ENCODE assay signal across 8 cellular contexts in genomic region chr22:24429411-24430365, GRCh38. TPM values are rescaled to one million over a fixed set of nuclear protein-coding genes. Genes with fewer than 3 reads are reported as not detected.
DNase-seq lines count a peak whose midpoint lies in the region; ATAC-seq and TF ChIP-seq lines count a peak whose summit lies in the region.

No MANE protein-coding gene starts in this region.

- no peaks in the 10 kb centered on the region for H3K9me3 ChIP-seq in right cardiac atrium (ENCODE audit: control insufficient read depth, low read length)

- intact Hi-C loops in right cardiac atrium (cut with DNase I) = loop anchor here in 3 of 4 donors (5.0 to 10.0 kb wide), 4 partner anchors 45 to 88 kb away; no protein-coding TSS in a partner anchor

- peaks cover 95% of the 10 kb centered on the region for H3K4me1 Mint-ChIP-seq in stimulated activated memory B cell treated with anti-CD40 and anti-IgM and Interleukin-4, amounts not matched to agents 10 μg/mL and 1 μg/mL and 100 μg/mL, for 72 hours

- 76% methylated on average over 22 of the region's 22 CpGs for WGBS in right cardiac atrium

- peak; percentile 55 for DNase-seq in CMK (ENCODE audit: low read depth)
- peak; percentile 76 for DNase-seq in NB4 (ENCODE audit: low read depth)
- peak; percentile 80 for DNase-seq in activated CD8-positive, alpha-beta memory T cell treated with anti-CD3 and anti-CD28 coated beads, Interleukin-2, amount 50 U/mL, for 48 hours
- DNase-seq in right cardiac atrium = peak in 2 of 3 donors; percentile 77 to 85
- DNase-seq in NCI-H128 (lab: John Stamatoyannopoulos, UW; ENCODE audit: unreplicated experiment) = no peak

- no peaks in the 10 kb centered on the region for H3K36me3 Mint-ChIP-seq in stimulated activated memory B cell treated with anti-CD40 and anti-IgM and Interleukin-4, amounts not matched to agents 10 μg/mL and 1 μg/mL and 100 μg/mL, for 72 hours

- H3K27ac ChIP-seq in right cardiac atrium (ENCODE audit: low read length) = no peak overlapping the region

- H3K4me3 ChIP-seq in NB4 (ENCODE audit: low read depth, low read length) (no peak overlapping the region), right cardiac atrium (ENCODE audit: low read length) (no peak overlapping the region)

- no peaks in the 10 kb centered on the region for H3K9me3 Mint-ChIP-seq in stimulated activated memory B cell treated with anti-CD40 and anti-IgM and Interleukin-4, amounts not matched to agents 10 μg/mL and 1 μg/mL and 100 μg/mL, for 72 hours

- H3K4me1 ChIP-seq in right cardiac atrium (ENCODE audit: control insufficient read depth, insufficient read depth, low read length) = peaks cover 27% of the 10 kb centered on the region

- peak overlapping the region; percentile 92 for H3K27ac Mint-ChIP-seq in stimulated activated memory B cell treated with anti-CD40 and anti-IgM and Interleukin-4, amounts not matched to agents 10 μg/mL and 1 μg/mL and 100 μg/mL, for 72 hours

- peak overlapping the region; percentile 6 for H3K4me3 Mint-ChIP-seq in stimulated activated memory B cell treated with anti-CD40 and anti-IgM and Interleukin-4, amounts not matched to agents 10 μg/mL and 1 μg/mL and 100 μg/mL, for 72 hours

- no peak for TF ChIP-seq POLR2A in NB4 (IDR thresholded peaks at IDR 0.05; ENCODE audit: extremely low read depth, insufficient read length)

- TF ChIP-seq CTCF in NB4 (IDR thresholded peaks at IDR 0.05; ENCODE audit: low read depth, low read length) = no peak

- H3K27me3 ChIP-seq in right cardiac atrium (ENCODE audit: control insufficient read depth, insufficient read depth) = no peaks in the 10 kb centered on the region

- no peaks in the 10 kb centered on the region for H3K27me3 Mint-ChIP-seq in stimulated activated memory B cell treated with anti-CD40 and anti-IgM and Interleukin-4, amounts not matched to agents 10 μg/mL and 1 μg/mL and 100 μg/mL, for 72 hours

- ATAC-seq in right cardiac atrium (peak in 1 of 2 donors; percentile 15), HG03045 (IDR thresholded peaks at IDR 0.05; ENCODE audit: unreplicated experiment) (no peak), HG03039 (IDR thresholded peaks at IDR 0.05; ENCODE audit: unreplicated experiment) (no peak)
- no peak for ATAC-seq in stimulated activated memory B cell treated with anti-CD40 and anti-IgM and Interleukin-4, amounts not matched to agents 10 μg/mL and 1 μg/mL and 100 μg/mL, for 72 hours

RNA-seq across cellular contexts. Expression of gene ADORA2A, which starts 2.3 kb away (rescaled TPM):
- 1 to 10 TPM; 3.7 to 5.6 (median 4.8) TPM for total RNA-seq in right cardiac atrium
- 6.6 TPM for polyA plus RNA-seq in right cardiac atrium
